23 cellular contexts compared by ENCODE assay signal in the genomic region with DNA sequence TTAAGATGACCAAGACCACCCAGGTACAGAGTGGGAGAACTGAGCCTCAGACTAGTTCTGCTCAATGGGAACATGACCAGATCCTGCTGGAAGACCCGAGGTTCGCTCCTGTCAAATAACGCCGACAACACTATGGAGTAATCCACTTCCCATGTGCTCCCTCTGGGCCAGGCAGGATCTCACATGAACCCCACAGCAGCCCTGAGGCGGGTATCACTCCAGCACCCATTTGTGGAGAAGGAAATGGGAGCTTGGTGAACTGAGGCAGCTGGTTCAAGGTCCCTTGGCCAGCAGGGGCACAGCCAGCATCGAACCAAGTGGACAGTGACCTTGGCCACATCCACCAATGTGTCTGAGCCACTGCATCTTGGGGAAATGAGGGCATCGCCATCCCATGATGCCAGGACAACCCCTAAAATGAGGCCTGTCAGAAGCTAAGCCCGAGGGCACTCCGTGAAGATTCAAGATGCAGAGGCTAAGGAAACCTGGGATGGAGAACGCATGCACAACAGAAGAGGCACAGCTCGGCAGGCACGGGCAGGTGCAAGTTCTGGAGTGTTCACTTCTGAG.
"Had no signal": no experiment of that assay in that cellular context is flagged by ENCODE, and none has a peak within 500 bp of the region (broad histone marks: within the 10 kb centered on the region; RNA-seq: fewer than 3 reads in every experiment).

No MANE protein-coding gene starts in this region.

- H3K9me3 Mint-ChIP-seq: activated CD4-positive, alpha-beta memory T cell treated with anti-CD3 and anti-CD28 coated beads, Interleukin-2, amount 10 ng/mL, durations not matched to agents 7 days and 5 days; activated naive CD4-positive, alpha-beta T cell treated with anti-CD3 and anti-CD28 coated beads, Interleukin-2, amount 10 ng/mL, durations not matched to agents 7 days and 5 days; activated naive CD8-positive, alpha-beta T cell treated with anti-CD3 and anti-CD28 coated beads for 36 hours; activated T-helper 2 cell treated with anti-CD3 and anti-CD28 coated beads, Interferon-gamma antibody, Interleukin-2, Interleukin-4, amounts not matched to agents 10 μg/mL and 5 μg/mL and 100 μg/mL, durations not matched to agents 14 hours and 24 hours and 36 hours; IgD-negative memory B cell; T-cell had no signal

- H3K36me3 ChIP-seq: brain microvascular endothelial cell had no signal

- H3K36me3 Mint-ChIP-seq: activated naive CD4-positive, alpha-beta T cell treated with anti-CD3 and anti-CD28 coated beads, Interleukin-2, amount 10 ng/mL, durations not matched to agents 7 days and 5 days had no signal

- H3K4me3 ChIP-seq: SK-N-MC had no signal

- DNase-seq: activated CD4-positive, alpha-beta memory T cell treated with anti-CD3 and anti-CD28 coated beads, Interleukin-2, amount 10 ng/mL, durations not matched to agents 7 days and 5 days; activated CD4-positive, alpha-beta T cell treated with anti-CD3 and anti-CD28 coated beads for 36 hours; activated CD4-positive, alpha-beta T cell treated with anti-CD3 and anti-CD28 coated beads, Interleukin-2, amount 50 U/mL, for 1 hour; activated gamma-delta T cell treated with Interleukin-2 at 50 U/mL for 16 hours; activated naive CD4-positive, alpha-beta T cell treated with anti-CD3 and anti-CD28 coated beads, Interleukin-2, amount 10 ng/mL, durations not matched to agents 7 days and 5 days; activated naive CD8-positive, alpha-beta T cell treated with anti-CD3 and anti-CD28 coated beads for 36 hours; brain microvascular endothelial cell; KG1; NCI-H1048; NCI-H2029; NCI-H345; NCI-H510A; NCI-H526 treated with DMSO at 0.1 percent for 48 hours; NCI-H82; OCI-M1; RPMI8226; T-cell; WERI-Rb-1 had no signal

- H3K27me3 ChIP-seq: brain microvascular endothelial cell had no signal

- H3K27me3 Mint-ChIP-seq: activated CD4-positive, alpha-beta memory T cell treated with anti-CD3 and anti-CD28 coated beads, Interleukin-2, amount 10 ng/mL, durations not matched to agents 7 days and 5 days; activated CD4-positive, alpha-beta T cell treated with anti-CD3 and anti-CD28 coated beads for 36 hours; activated naive CD4-positive, alpha-beta T cell treated with anti-CD3 and anti-CD28 coated beads, Interleukin-2, amount 10 ng/mL, durations not matched to agents 7 days and 5 days; activated naive CD8-positive, alpha-beta T cell treated with anti-CD3 and anti-CD28 coated beads for 36 hours; IgD-negative memory B cell; T-cell had no signal

- H3K27ac Mint-ChIP-seq: activated CD4-positive, alpha-beta memory T cell treated with anti-CD3 and anti-CD28 coated beads, Interleukin-2, amount 10 ng/mL, durations not matched to agents 7 days and 5 days; activated CD4-positive, alpha-beta T cell treated with anti-CD3 and anti-CD28 coated beads for 36 hours; activated naive CD4-positive, alpha-beta T cell treated with anti-CD3 and anti-CD28 coated beads, Interleukin-2, amount 10 ng/mL, durations not matched to agents 7 days and 5 days; activated naive CD8-positive, alpha-beta T cell treated with anti-CD3 and anti-CD28 coated beads for 36 hours; activated T-helper 2 cell treated with anti-CD3 and anti-CD28 coated beads, Interferon-gamma antibody, Interleukin-2, Interleukin-4, amounts not matched to agents 10 μg/mL and 5 μg/mL and 100 μg/mL, durations not matched to agents 14 hours and 24 hours and 36 hours; IgD-negative memory B cell had no signal

- ATAC-seq: activated CD4-positive, alpha-beta T cell treated with anti-CD3 and anti-CD28 coated beads for 36 hours; Panc1; Right ventricle myocardium inferior; T-cell had no signal

- H3K4me3 Mint-ChIP-seq: activated CD4-positive, alpha-beta memory T cell treated with anti-CD3 and anti-CD28 coated beads, Interleukin-2, amount 10 ng/mL, durations not matched to agents 7 days and 5 days; activated CD4-positive, alpha-beta T cell treated with anti-CD3 and anti-CD28 coated beads for 36 hours; activated naive CD4-positive, alpha-beta T cell treated with anti-CD3 and anti-CD28 coated beads, Interleukin-2, amount 10 ng/mL, durations not matched to agents 7 days and 5 days; activated naive CD8-positive, alpha-beta T cell treated with anti-CD3 and anti-CD28 coated beads for 36 hours; IgD-negative memory B cell; T-cell had no signal
